1 cellular context compared by ENCODE assay signal in the genomic region with DNA sequence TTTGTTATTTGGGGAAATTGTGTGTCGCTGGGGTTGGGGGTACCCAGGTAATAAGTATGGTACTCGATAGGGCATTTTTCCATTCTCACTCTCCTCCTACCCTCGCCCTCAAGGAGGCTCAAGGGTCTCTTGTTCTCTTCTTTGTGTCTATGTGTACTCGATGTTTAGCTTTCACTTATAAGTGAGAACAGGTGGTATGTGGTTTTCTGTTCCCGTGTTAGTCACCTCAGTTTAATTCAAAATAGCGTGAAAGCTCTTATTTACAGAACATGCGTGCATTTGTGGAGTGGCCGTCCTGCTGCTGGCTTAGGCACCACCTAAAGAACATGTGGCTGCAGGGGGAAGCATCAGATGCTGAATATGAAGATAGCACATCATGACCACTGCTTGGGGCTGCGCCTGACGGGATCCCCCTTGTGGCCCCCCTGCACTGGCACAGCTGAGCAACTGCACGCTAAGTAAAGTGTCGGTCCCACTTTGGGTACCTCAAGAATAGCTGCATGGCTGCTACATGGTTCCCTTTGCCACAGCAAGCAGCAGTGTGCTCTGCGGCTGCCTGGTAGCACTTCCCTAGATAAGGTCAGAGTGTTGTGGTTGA.
TF ChIP-seq lines count a peak whose summit lies in the region.

No MANE protein-coding gene starts in this region.

TF ChIP-seq in HepG2, 621 proteins besides CTCF, POLR2A, EP300 and RAD21 (continued from another document):
- TF ChIP-seq BHLHE40 (IDR thresholded peaks at IDR 0.05; ENCODE audit: low read length) (no peak), ZMYM4 (CRISPR knock-in tag; IDR thresholded peaks at IDR 0.05) (no peak), MXI1 (IDR thresholded peaks at IDR 0.05; ENCODE audit: borderline replicate concordance, low read depth, low read length) (no peak), RORA (CRISPR knock-in tag; IDR thresholded peaks at IDR 0.05) (no peak), ZNF546 (CRISPR knock-in tag; conservative IDR thresholded peaks at IDR 0.05) (no peak), KLF13 (CRISPR knock-in tag; IDR thresholded peaks at IDR 0.05) (no peak), SMARCC2 (IDR thresholded peaks at IDR 0.05) (no peak), JUNB (CRISPR knock-in tag; IDR thresholded peaks at IDR 0.05; ENCODE audit: borderline replicate concordance) (no peak)
- TF ChIP-seq, protein P1, sequence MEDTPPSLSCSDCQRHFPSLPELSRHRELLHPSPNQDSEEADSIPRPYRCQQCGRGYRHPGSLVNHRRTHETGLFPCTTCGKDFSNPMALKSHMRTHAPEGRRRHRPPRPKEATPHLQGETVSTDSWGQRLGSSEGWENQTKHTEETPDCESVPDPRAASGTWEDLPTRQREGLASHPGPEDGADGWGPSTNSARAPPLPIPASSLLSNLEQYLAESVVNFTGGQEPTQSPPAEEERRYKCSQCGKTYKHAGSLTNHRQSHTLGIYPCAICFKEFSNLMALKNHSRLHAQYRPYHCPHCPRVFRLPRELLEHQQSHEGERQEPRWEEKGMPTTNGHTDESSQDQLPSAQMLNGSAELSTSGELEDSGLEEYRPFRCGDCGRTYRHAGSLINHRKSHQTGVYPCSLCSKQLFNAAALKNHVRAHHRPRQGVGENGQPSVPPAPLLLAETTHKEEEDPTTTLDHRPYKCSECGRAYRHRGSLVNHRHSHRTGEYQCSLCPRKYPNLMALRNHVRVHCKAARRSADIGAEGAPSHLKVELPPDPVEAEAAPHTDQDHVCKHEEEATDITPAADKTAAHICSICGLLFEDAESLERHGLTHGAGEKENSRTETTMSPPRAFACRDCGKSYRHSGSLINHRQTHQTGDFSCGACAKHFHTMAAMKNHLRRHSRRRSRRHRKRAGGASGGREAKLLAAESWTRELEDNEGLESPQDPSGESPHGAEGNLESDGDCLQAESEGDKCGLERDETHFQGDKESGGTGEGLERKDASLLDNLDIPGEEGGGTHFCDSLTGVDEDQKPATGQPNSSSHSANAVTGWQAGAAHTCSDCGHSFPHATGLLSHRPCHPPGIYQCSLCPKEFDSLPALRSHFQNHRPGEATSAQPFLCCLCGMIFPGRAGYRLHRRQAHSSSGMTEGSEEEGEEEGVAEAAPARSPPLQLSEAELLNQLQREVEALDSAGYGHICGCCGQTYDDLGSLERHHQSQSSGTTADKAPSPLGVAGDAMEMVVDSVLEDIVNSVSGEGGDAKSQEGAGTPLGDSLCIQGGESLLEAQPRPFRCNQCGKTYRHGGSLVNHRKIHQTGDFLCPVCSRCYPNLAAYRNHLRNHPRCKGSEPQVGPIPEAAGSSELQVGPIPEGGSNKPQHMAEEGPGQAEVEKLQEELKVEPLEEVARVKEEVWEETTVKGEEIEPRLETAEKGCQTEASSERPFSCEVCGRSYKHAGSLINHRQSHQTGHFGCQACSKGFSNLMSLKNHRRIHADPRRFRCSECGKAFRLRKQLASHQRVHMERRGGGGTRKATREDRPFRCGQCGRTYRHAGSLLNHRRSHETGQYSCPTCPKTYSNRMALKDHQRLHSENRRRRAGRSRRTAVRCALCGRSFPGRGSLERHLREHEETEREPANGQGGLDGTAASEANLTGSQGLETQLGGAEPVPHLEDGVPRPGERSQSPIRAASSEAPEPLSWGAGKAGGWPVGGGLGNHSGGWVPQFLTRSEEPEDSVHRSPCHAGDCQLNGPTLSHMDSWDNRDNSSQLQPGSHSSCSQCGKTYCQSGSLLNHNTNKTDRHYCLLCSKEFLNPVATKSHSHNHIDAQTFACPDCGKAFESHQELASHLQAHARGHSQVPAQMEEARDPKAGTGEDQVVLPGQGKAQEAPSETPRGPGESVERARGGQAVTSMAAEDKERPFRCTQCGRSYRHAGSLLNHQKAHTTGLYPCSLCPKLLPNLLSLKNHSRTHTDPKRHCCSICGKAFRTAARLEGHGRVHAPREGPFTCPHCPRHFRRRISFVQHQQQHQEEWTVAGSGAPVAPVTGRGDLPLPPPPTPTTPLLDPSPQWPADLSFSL (CRISPR knock-in tag; IDR thresholded peaks at IDR 0.05): no peak
TF ChIP-seq in HepG2: peak in this region for 0.
